Comparison of ENCODE assay signal across 13 cellular contexts in genomic region chr17:68314916-68315535, GRCh38. TPM values are rescaled to one million over a fixed set of nuclear protein-coding genes. Genes with fewer than 3 reads are reported as not detected.
DNase-seq lines count a peak whose midpoint lies in the region; ATAC-seq, FAIRE-seq and TF ChIP-seq lines count a peak whose summit lies in the region.
"Had no signal": no experiment of that assay in that cellular context is flagged by ENCODE, and none has a peak within 500 bp of the region (broad histone marks: within the 10 kb centered on the region; RNA-seq: fewer than 3 reads in every experiment).

No MANE protein-coding gene starts in this region.

- no peak for TF ChIP-seq POLR2A in GM12892 (IDR thresholded peaks at IDR 0.05; ENCODE audit: low read depth, low read length)

- no peaks in the 10 kb centered on the region for H3K27me3 ChIP-seq in CD4-positive, alpha-beta memory T cell (ENCODE audit: insufficient read depth, low read length)
- H3K27me3 ChIP-seq: body of pancreas had no signal

- H3K27me3 Mint-ChIP-seq in CD4-positive, alpha-beta memory T cell, result no peaks in the 10 kb centered on the region
- no peaks in the 10 kb centered on the region for H3K27me3 Mint-ChIP-seq in activated T-helper 17 cell treated with anti-CD3 and anti-CD28 coated beads, Interleukin-2, amount 50 U/mL, for 72 hours
- H3K27me3 Mint-ChIP-seq in memory B cell, result peaks cover 3% of the 10 kb centered on the region
- no peaks in the 10 kb centered on the region for H3K27me3 Mint-ChIP-seq in activated T-cell treated with anti-CD3 and anti-CD28 coated beads, Interleukin-2, amount 50 U/mL, for 72 hours (ENCODE audit: low read depth)

- peaks cover 0 to 6% of the 10 kb centered on the region in 2 donors for H3K36me3 Mint-ChIP-seq in CD4-positive, alpha-beta memory T cell
- H3K36me3 Mint-ChIP-seq in activated T-helper 17 cell treated with anti-CD3 and anti-CD28 coated beads, Interleukin-2, amount 50 U/mL, for 72 hours (ENCODE audit: low read depth), result no peaks in the 10 kb centered on the region
- H3K36me3 Mint-ChIP-seq in memory B cell, result peaks cover 9% of the 10 kb centered on the region
- H3K36me3 Mint-ChIP-seq in activated T-cell treated with anti-CD3 and anti-CD28 coated beads, Interleukin-2, amount 50 U/mL, for 72 hours (ENCODE audit: insufficient read depth in 2 of 2), result peaks cover 0 to 1% of the 10 kb centered on the region in 2 donors

- no peak for FAIRE-seq in GM12892 (lab: Jason Lieb, UNC)
- FAIRE-seq: islet of Langerhans had no signal

- H3K4me3 ChIP-seq in CD4-positive, alpha-beta memory T cell (ENCODE audit: low read length in 2 of 2), result peak overlapping the region in 1 of 2 donors; percentile 12
- H3K4me3 ChIP-seq: body of pancreas had no signal

- intact Hi-C loops in CD4-positive, alpha-beta memory T cell (cut with micrococcal nuclease), result no loop called here

- CTCF ChIA-PET in CD4-positive, alpha-beta memory T cell (lab: Charles Lee; ENCODE audit: partially characterized antibody), result interaction anchor here (0.7 to 2.2 kb wide), 6 partner anchors 18 to 83 kb away, joined by 3 to 7 read pairs (median 3); no protein-coding TSS in a partner anchor

- H3K27ac Mint-ChIP-seq in CD4-positive, alpha-beta memory T cell, result peak overlapping the region; percentile 19 to 91 (median 73)
- no peak overlapping the region for H3K27ac Mint-ChIP-seq in activated T-helper 17 cell treated with anti-CD3 and anti-CD28 coated beads, Interleukin-2, amount 50 U/mL, for 72 hours
- H3K27ac Mint-ChIP-seq in memory B cell, result no peak overlapping the region
- H3K27ac Mint-ChIP-seq in activated T-cell treated with anti-CD3 and anti-CD28 coated beads, Interleukin-2, amount 50 U/mL, for 72 hours, result no peak overlapping the region

- POLR2A ChIA-PET in CD4-positive, alpha-beta memory T cell (lab: Charles Lee; ENCODE audit: partially characterized antibody), result interaction anchor here (0.9 to 4.0 kb wide), 16 partner anchors 8 to 122 kb away, joined by 3 to 43 read pairs (median 6); partner anchors contain the start of genes AMZ2, ARSG and SLC16A6

- H3K9me3 Mint-ChIP-seq in CD4-positive, alpha-beta memory T cell, result no peaks in the 10 kb centered on the region
- no peaks in the 10 kb centered on the region for H3K9me3 Mint-ChIP-seq in activated T-helper 17 cell treated with anti-CD3 and anti-CD28 coated beads, Interleukin-2, amount 50 U/mL, for 72 hours
- H3K9me3 Mint-ChIP-seq in memory B cell, result peaks cover 3% of the 10 kb centered on the region
- no peaks in the 10 kb centered on the region for H3K9me3 Mint-ChIP-seq in activated T-cell treated with anti-CD3 and anti-CD28 coated beads, Interleukin-2, amount 50 U/mL, for 72 hours

- DNase-seq in CD4-positive, alpha-beta memory T cell, result peak in 4 of 5 donors; percentile 39 to 58 (median 44)
- DNase-seq in KG1 (lab: John Stamatoyannopoulos, UW), result peak; percentile 21
- peak in 1 of 2 donors; percentile 2 for DNase-seq in memory B cell (ENCODE audit: low spot score in 2 of 2)
- DNase-seq in GM12892 (ENCODE audit: insufficient read length), result no peak
- DNase-seq in activated T-cell treated with anti-CD3 and anti-CD28 coated beads, Interleukin-2, amount 50 U/mL, for 72 hours, result no peak
- DNase-seq: DMS53, NCI-H1092 treated with DMSO at 0.1 percent for 48 hours, NCI-H526 treated with DMSO at 0.1 percent for 48 hours had no signal

- ATAC-seq in activated T-helper 17 cell treated with anti-CD3 and anti-CD28 coated beads, Interleukin-2, amount 50 U/mL, for 72 hours (replicated peaks), result no peak
- ATAC-seq in memory B cell (ENCODE audit: low read depth) (peak; percentile 68), GM21786 (IDR thresholded peaks at IDR 0.05; ENCODE audit: unreplicated experiment) (no peak), GM19023 (IDR thresholded peaks at IDR 0.05; ENCODE audit: unreplicated experiment) (no peak)
- ATAC-seq in activated T-cell treated with anti-CD3 and anti-CD28 coated beads, Interleukin-2, amount 50 U/mL, for 72 hours (replicated peaks in 1 of 2), result no peak
- ATAC-seq: body of pancreas had no signal

- no peaks in the 10 kb centered on the region for H3K9me3 ChIP-seq in CD4-positive, alpha-beta memory T cell (ENCODE audit: control insufficient read depth in 1 of 2, low read length in 2 of 2)
- H3K9me3 ChIP-seq: body of pancreas had no signal

- H3K4me1 Mint-ChIP-seq in CD4-positive, alpha-beta memory T cell, result peaks cover 43 to 82% (median 66%) of the 10 kb centered on the region in 4 donors
- peaks cover 36% of the 10 kb centered on the region for H3K4me1 Mint-ChIP-seq in activated T-helper 17 cell treated with anti-CD3 and anti-CD28 coated beads, Interleukin-2, amount 50 U/mL, for 72 hours
- H3K4me1 Mint-ChIP-seq in memory B cell, result peaks cover 31% of the 10 kb centered on the region
- peaks cover 63% of the 10 kb centered on the region for H3K4me1 Mint-ChIP-seq in activated T-cell treated with anti-CD3 and anti-CD28 coated beads, Interleukin-2, amount 50 U/mL, for 72 hours (ENCODE audit: low read depth)

- peak overlapping the region; percentile 41 to 84 (median 76) for H3K4me3 Mint-ChIP-seq in CD4-positive, alpha-beta memory T cell
- peak overlapping the region; percentile 9 for H3K4me3 Mint-ChIP-seq in activated T-helper 17 cell treated with anti-CD3 and anti-CD28 coated beads, Interleukin-2, amount 50 U/mL, for 72 hours
- peak overlapping the region; percentile 60 for H3K4me3 Mint-ChIP-seq in memory B cell
- no peak overlapping the region for H3K4me3 Mint-ChIP-seq in activated T-cell treated with anti-CD3 and anti-CD28 coated beads, Interleukin-2, amount 50 U/mL, for 72 hours

- no peak overlapping the region for H3K27ac ChIP-seq in CD4-positive, alpha-beta memory T cell (ENCODE audit: low read depth, low read length)
- H3K27ac ChIP-seq: body of pancreas had no signal

- peaks cover 81% of the 10 kb centered on the region for H3K4me1 ChIP-seq in CD4-positive, alpha-beta memory T cell (ENCODE audit: insufficient read depth, low read length)

- no peaks in the 10 kb centered on the region for H3K36me3 ChIP-seq in CD4-positive, alpha-beta memory T cell (ENCODE audit: insufficient read depth, low read length)

RNA-seq across cellular contexts. Expression of gene ARSG, which starts 23.7 kb away (rescaled TPM):
- total RNA-seq in CD4-positive, alpha-beta memory T cell, result 10 to 100 TPM; 13.6 to 19.1 TPM
- 10 to 100 TPM; 10.4 to 12.6 TPM for polyA plus RNA-seq in CD4-positive, alpha-beta memory T cell
- total RNA-seq in activated T-helper 17 cell treated with anti-CD3 and anti-CD28 coated beads, Interleukin-2, amount 50 U/mL, for 72 hours, result 1 to 10 TPM; 4.8 to 6.3 TPM
- polyA plus RNA-seq in GM12892 (2012; ENCODE audit: missing spikeins), result 5.7 TPM
- 10 to 100 TPM; 24.2 to 24.6 TPM for total RNA-seq in activated T-cell treated with anti-CD3 and anti-CD28 coated beads, Interleukin-2, amount 50 U/mL, for 72 hours

RNA-seq across cellular contexts. Expression of gene SLC16A6, which starts 24.1 kb away (rescaled TPM):
- total RNA-seq in CD4-positive, alpha-beta memory T cell, result 1 to 10 TPM; 6.9 to 7.4 TPM
- polyA plus RNA-seq in CD4-positive, alpha-beta memory T cell, result 1 to 10 TPM; 1.7 to 2.0 TPM
- total RNA-seq in activated T-helper 17 cell treated with anti-CD3 and anti-CD28 coated beads, Interleukin-2, amount 50 U/mL, for 72 hours, result 1 to 10 TPM in 1 of 2 donors, under 1 TPM in 1; 0.64 to 5.5 TPM
- 2.7 TPM for polyA plus RNA-seq in GM12892 (2012; ENCODE audit: missing spikeins)
- 1 to 10 TPM; 5.9 to 8.7 TPM for total RNA-seq in activated T-cell treated with anti-CD3 and anti-CD28 coated beads, Interleukin-2, amount 50 U/mL, for 72 hours

Comparison
In these comparisons a context has a peak if more than half of its experiments do, and no peak if none do; other contexts are left out.
1. DNase-seq: peak in CD4-positive, alpha-beta memory T cell (4 of 5) and KG1 (single experiment); none in GM12892 (single experiment) and activated T-cell treated with anti-CD3 and anti-CD28 coated beads, Interleukin-2, amount 50 U/mL, for 72 hours (0 of 2).
2. H3K27ac Mint-ChIP-seq: peak in CD4-positive, alpha-beta memory T cell (7 of 7); none in activated T-helper 17 cell treated with anti-CD3 and anti-CD28 coated beads, Interleukin-2, amount 50 U/mL, for 72 hours (single experiment), memory B cell (single experiment) and activated T-cell treated with anti-CD3 and anti-CD28 coated beads, Interleukin-2, amount 50 U/mL, for 72 hours (single experiment).
3. H3K4me3 Mint-ChIP-seq: peak in CD4-positive, alpha-beta memory T cell (8 of 8), activated T-helper 17 cell treated with anti-CD3 and anti-CD28 coated beads, Interleukin-2, amount 50 U/mL, for 72 hours (single experiment) and memory B cell (single experiment); none in activated T-cell treated with anti-CD3 and anti-CD28 coated beads, Interleukin-2, amount 50 U/mL, for 72 hours (0 of 2).